In the genomic region with DNA sequence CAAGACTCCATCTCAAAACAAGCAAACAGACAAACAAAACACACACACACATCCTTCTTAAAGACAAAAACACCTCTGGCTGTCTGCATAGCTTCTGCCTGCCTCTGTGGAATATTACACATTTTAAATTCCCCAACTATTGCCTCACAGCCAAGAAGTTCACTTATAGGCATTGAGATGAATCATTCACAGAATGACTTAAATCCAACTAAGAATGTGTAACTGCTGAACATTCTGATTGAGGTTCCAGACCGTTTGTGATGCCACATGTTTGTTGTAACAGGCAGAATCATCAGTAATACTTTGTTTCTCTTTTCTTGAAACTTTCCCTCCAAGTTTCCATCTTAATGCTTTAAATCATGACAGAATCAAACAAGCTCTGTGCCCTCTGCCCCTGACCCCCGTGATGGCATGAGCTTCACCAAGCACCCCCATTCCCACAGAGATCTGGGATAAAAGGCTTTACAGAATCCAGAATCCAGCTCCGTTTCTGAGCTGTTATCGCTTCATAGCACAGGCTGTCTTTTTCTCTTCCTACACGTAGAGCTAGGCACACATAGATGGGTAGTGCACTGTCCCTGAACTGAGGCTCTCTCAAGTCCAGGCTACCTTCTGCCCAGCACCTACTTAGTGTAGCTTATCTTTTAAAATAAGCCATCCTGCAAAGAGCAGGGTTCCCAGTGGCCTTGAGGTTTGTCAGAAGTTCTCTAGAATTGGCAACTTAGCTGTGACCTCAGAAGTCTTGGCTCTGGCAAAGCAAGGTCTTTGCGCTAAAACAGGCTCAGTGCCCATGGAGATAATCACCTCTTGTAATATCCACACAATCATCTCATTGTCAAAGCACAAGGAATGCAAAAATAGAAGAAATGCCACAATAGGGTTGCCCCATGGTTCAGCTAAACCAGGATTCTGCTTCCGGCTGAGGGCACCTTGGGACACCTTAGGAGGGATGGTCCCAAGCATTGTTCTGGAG, we compare ENCODE assay signal across 8 cellular contexts. TPM values are rescaled to one million over a fixed set of nuclear protein-coding genes. Genes with fewer than 3 reads are reported as not detected.
A peak's percentile ranks its signal among the peaks of the same experiment; 100 is the strongest.
DNase-seq lines count a peak whose midpoint lies in the region; ATAC-seq and TF ChIP-seq lines count a peak whose summit lies in the region.

No MANE protein-coding gene starts in this region.

- no peaks in the 10 kb centered on the region for H3K9me3 ChIP-seq in T-helper 17 cell (ENCODE audit: control insufficient read depth, low read length, poor library complexity, severe bottlenecking)

- H3K9me3 Mint-ChIP-seq in activated naive CD4-positive, alpha-beta T cell treated with anti-CD3 and anti-CD28 coated beads for 36 hours: no peaks in the 10 kb centered on the region
- H3K9me3 Mint-ChIP-seq in activated naive CD4-positive, alpha-beta T cell treated with anti-CD3 and anti-CD28 coated beads, Interleukin-2, amount 10 ng/mL, durations not matched to agents 7 days and 5 days: no peaks in the 10 kb centered on the region
- H3K9me3 Mint-ChIP-seq in type B pancreatic cell: no peaks in the 10 kb centered on the region

- ATAC-seq in T-helper 17 cell: no peak
- ATAC-seq in HG03342 (IDR thresholded peaks at IDR 0.05; ENCODE audit: unreplicated experiment): no peak

- H3K36me3 ChIP-seq in kidney epithelial cell (ENCODE audit: control insufficient read depth, insufficient read depth, low read length): no peaks in the 10 kb centered on the region

- TF ChIP-seq CTCF in kidney epithelial cell (IDR thresholded peaks at IDR 0.05; ENCODE audit: insufficient read depth, low read length, poor library complexity, severe bottlenecking): no peak
- TF ChIP-seq CTCF in type B pancreatic cell (conservative IDR thresholded peaks at IDR 0.05): no peak
- TF ChIP-seq CTCF in lower leg skin (IDR thresholded peaks at IDR 0.05): no peak

- H3K4me3 Mint-ChIP-seq in activated naive CD4-positive, alpha-beta T cell treated with anti-CD3 and anti-CD28 coated beads for 36 hours: no peak overlapping the region
- no peak overlapping the region for H3K4me3 Mint-ChIP-seq in activated naive CD4-positive, alpha-beta T cell treated with anti-CD3 and anti-CD28 coated beads, Interleukin-2, amount 10 ng/mL, durations not matched to agents 7 days and 5 days
- peak overlapping the region; percentile 43 for H3K4me3 Mint-ChIP-seq in type B pancreatic cell
- no peak overlapping the region for H3K4me3 Mint-ChIP-seq in T-helper 17 cell

- no peaks in the 10 kb centered on the region for H3K27me3 ChIP-seq in kidney epithelial cell (ENCODE audit: control insufficient read depth, insufficient read depth, low read length)

- no peak for TF ChIP-seq POLR2A in lower leg skin (IDR thresholded peaks at IDR 0.05)

- no peak for DNase-seq in activated naive CD4-positive, alpha-beta T cell treated with anti-CD3 and anti-CD28 coated beads for 36 hours
- DNase-seq in activated naive CD4-positive, alpha-beta T cell treated with anti-CD3 and anti-CD28 coated beads, Interleukin-2, amount 10 ng/mL, durations not matched to agents 7 days and 5 days: no peak
- DNase-seq in astrocyte of the hippocampus (ENCODE audit: low read depth, low spot score) (peak; percentile 77), kidney epithelial cell (ENCODE audit: low read depth) (peak; percentile 93), type B pancreatic cell (ENCODE audit: extremely low spot score, unreplicated experiment) (no peak), T-helper 17 cell (no peak), lower leg skin (ENCODE audit: low spot score in 2 of 2) (no peak)

- H3K27me3 Mint-ChIP-seq in activated naive CD4-positive, alpha-beta T cell treated with anti-CD3 and anti-CD28 coated beads for 36 hours (ENCODE audit: low read depth): peaks cover 2% of the 10 kb centered on the region
- H3K27me3 Mint-ChIP-seq in activated naive CD4-positive, alpha-beta T cell treated with anti-CD3 and anti-CD28 coated beads, Interleukin-2, amount 10 ng/mL, durations not matched to agents 7 days and 5 days: peaks cover 52% of the 10 kb centered on the region
- no peaks in the 10 kb centered on the region for H3K27me3 Mint-ChIP-seq in type B pancreatic cell
- H3K27me3 Mint-ChIP-seq in T-helper 17 cell: peaks cover 41% of the 10 kb centered on the region

- WGBS in lower leg skin, 2 donors: 47 to 54% methylated on average over 7 of the region's 7 CpGs

- peak overlapping the region; percentile 7 for H3K27ac Mint-ChIP-seq in activated naive CD4-positive, alpha-beta T cell treated with anti-CD3 and anti-CD28 coated beads for 36 hours
- H3K27ac Mint-ChIP-seq in activated naive CD4-positive, alpha-beta T cell treated with anti-CD3 and anti-CD28 coated beads, Interleukin-2, amount 10 ng/mL, durations not matched to agents 7 days and 5 days: no peak overlapping the region
- H3K27ac Mint-ChIP-seq in type B pancreatic cell (peak overlapping the region; percentile 15), T-helper 17 cell (no peak overlapping the region)

- H3K4me1 Mint-ChIP-seq in activated naive CD4-positive, alpha-beta T cell treated with anti-CD3 and anti-CD28 coated beads for 36 hours (ENCODE audit: low read depth): peaks cover 11% of the 10 kb centered on the region
- H3K4me1 Mint-ChIP-seq in activated naive CD4-positive, alpha-beta T cell treated with anti-CD3 and anti-CD28 coated beads, Interleukin-2, amount 10 ng/mL, durations not matched to agents 7 days and 5 days: peaks cover 17% of the 10 kb centered on the region
- H3K4me1 Mint-ChIP-seq in type B pancreatic cell (ENCODE audit: unreplicated experiment) (peaks cover 48% of the 10 kb centered on the region), T-helper 17 cell (peaks cover 11% of the 10 kb centered on the region)

- no peak overlapping the region for H3K4me3 ChIP-seq in kidney epithelial cell (ENCODE audit: low read depth, low read length)
- H3K4me3 ChIP-seq in lower leg skin (ENCODE audit: low read depth, poor library complexity, severe bottlenecking): no peak overlapping the region

- no peaks in the 10 kb centered on the region for H3K36me3 Mint-ChIP-seq in activated naive CD4-positive, alpha-beta T cell treated with anti-CD3 and anti-CD28 coated beads for 36 hours (ENCODE audit: low read depth)
- no peaks in the 10 kb centered on the region for H3K36me3 Mint-ChIP-seq in activated naive CD4-positive, alpha-beta T cell treated with anti-CD3 and anti-CD28 coated beads, Interleukin-2, amount 10 ng/mL, durations not matched to agents 7 days and 5 days
- H3K36me3 Mint-ChIP-seq in type B pancreatic cell (no peaks in the 10 kb centered on the region), T-helper 17 cell (ENCODE audit: low read depth) (peaks cover 3% of the 10 kb centered on the region)

- intact Hi-C loops in activated naive CD4-positive, alpha-beta T cell treated with anti-CD3 and anti-CD28 coated beads for 36 hours (cut with micrococcal nuclease): loop anchor here (1.0 kb wide), 1 partner anchor 21 kb away; no protein-coding TSS in a partner anchor
- intact Hi-C loops in lower leg skin (cut with DNase I; ENCODE audit: low total_unique reads): no loop called here

- CTCF ChIA-PET in activated naive CD4-positive, alpha-beta T cell treated with anti-CD3 and anti-CD28 coated beads for 36 hours (lab: Charles Lee): interaction anchor here (0.6 to 1.6 kb wide), 3 partner anchors 9 to 67 kb away, joined by 3 to 6 read pairs (median 4); no protein-coding TSS in a partner anchor
- CTCF ChIA-PET in activated naive CD4-positive, alpha-beta T cell treated with anti-CD3 and anti-CD28 coated beads, Interleukin-2, amount 10 ng/mL, durations not matched to agents 7 days and 5 days (lab: Charles Lee): interaction anchor here (0.6 to 1.5 kb wide), 2 partner anchors 10 to 268 kb away, joined by 3 read pairs; no protein-coding TSS in a partner anchor

RNA-seq across cellular contexts. Expression of a gene that starts 32.9 kb away (rescaled TPM):
- 1 to 10 TPM; 2.1 to 2.9 TPM for total RNA-seq in activated naive CD4-positive, alpha-beta T cell treated with anti-CD3 and anti-CD28 coated beads for 36 hours
- total RNA-seq in kidney epithelial cell (94.3 and 134 TPM in 2 replicates), type B pancreatic cell (ENCODE audit: low replicate concordance) (59.8 and 362 TPM in 2 replicates), T-helper 17 cell (1 to 10 TPM in 1 of 2 donors, under 1 TPM in 1; 0.97 to 9.1 TPM), lower leg skin (100 to 1,000 TPM; 126 to 249 (median 148) TPM)

Comparison
In these comparisons a context has a peak if more than half of its experiments do, and no peak if none do; other contexts are left out.
1. H3K27ac Mint-ChIP-seq: peak in activated naive CD4-positive, alpha-beta T cell treated with anti-CD3 and anti-CD28 coated beads for 36 hours (single experiment) and type B pancreatic cell (single experiment); none in activated naive CD4-positive, alpha-beta T cell treated with anti-CD3 and anti-CD28 coated beads, Interleukin-2, amount 10 ng/mL, durations not matched to agents 7 days and 5 days (single experiment) and T-helper 17 cell (single experiment).
2. DNase-seq: peak in astrocyte of the hippocampus (single experiment) and kidney epithelial cell (single experiment); none in activated naive CD4-positive, alpha-beta T cell treated with anti-CD3 and anti-CD28 coated beads for 36 hours (single experiment), activated naive CD4-positive, alpha-beta T cell treated with anti-CD3 and anti-CD28 coated beads, Interleukin-2, amount 10 ng/mL, durations not matched to agents 7 days and 5 days (single experiment), type B pancreatic cell (single experiment), T-helper 17 cell (0 of 3) and lower leg skin (0 of 2).